Comparison of ENCODE assay signal across 21 cellular contexts in genomic region chr2:127694986-127695385, GRCh38. TPM values are rescaled to one million over a fixed set of nuclear protein-coding genes. Genes with fewer than 3 reads are reported as not detected.
DNase-seq lines count a peak whose midpoint lies in the region; ATAC-seq and TF ChIP-seq lines count a peak whose summit lies in the region.
"Had no signal": no experiment of that assay in that cellular context is flagged by ENCODE, and none has a peak within 500 bp of the region (broad histone marks: within the 10 kb centered on the region; RNA-seq: fewer than 3 reads in every experiment).

No MANE protein-coding gene starts in this region.

- H3K36me3 Mint-ChIP-seq in chondrocyte (ENCODE audit: low read depth) = peaks cover 8% of the 10 kb centered on the region

- H3K27me3 ChIP-seq in GM23248 (replicated peaks; ENCODE audit: insufficient read depth) (no peaks in the 10 kb centered on the region), right cardiac atrium (ENCODE audit: control insufficient read depth, insufficient read depth) (no peaks in the 10 kb centered on the region), skeletal muscle satellite cell (ENCODE audit: control insufficient read depth, insufficient read depth, low read length) (no peaks in the 10 kb centered on the region)
- H3K27me3 ChIP-seq: dorsolateral prefrontal cortex had no signal

- ATAC-seq in right cardiac atrium = peak; percentile 28 to 62
- ATAC-seq: activated CD8-positive, alpha-beta memory T cell treated with anti-CD3 and anti-CD28 coated beads, Interleukin-2, amount 10 ng/mL, durations not matched to agents 7 days and 5 days had no signal

- H3K4me3 ChIP-seq in GM23248 = peak overlapping the region; percentile 58
- H3K4me3 ChIP-seq in right cardiac atrium (ENCODE audit: low read length) = no peak overlapping the region
- H3K4me3 ChIP-seq in skeletal muscle satellite cell (ENCODE audit: low read length) = no peak overlapping the region

- no peak overlapping the region for H3K4me3 Mint-ChIP-seq in chondrocyte (ENCODE audit: unreplicated experiment)
- H3K4me3 Mint-ChIP-seq: activated CD8-positive, alpha-beta memory T cell treated with anti-CD3 and anti-CD28 coated beads, Interleukin-2, amount 10 ng/mL, durations not matched to agents 7 days and 5 days; activated naive CD8-positive, alpha-beta T cell treated with anti-CD3 and anti-CD28 coated beads, Interleukin-2, amount 10 ng/mL, durations not matched to agents 7 days and 5 days had no signal

- no peaks in the 10 kb centered on the region for H3K4me1 Mint-ChIP-seq in chondrocyte (ENCODE audit: low read depth)
- H3K4me1 Mint-ChIP-seq: activated CD8-positive, alpha-beta memory T cell treated with anti-CD3 and anti-CD28 coated beads, Interleukin-2, amount 10 ng/mL, durations not matched to agents 7 days and 5 days; activated naive CD8-positive, alpha-beta T cell treated with anti-CD3 and anti-CD28 coated beads, Interleukin-2, amount 10 ng/mL, durations not matched to agents 7 days and 5 days had no signal

- H3K36me3 ChIP-seq in GM23248 (ENCODE audit: low read depth) (no peaks in the 10 kb centered on the region), skeletal muscle satellite cell (ENCODE audit: insufficient read depth, low read length) (no peaks in the 10 kb centered on the region)
- H3K36me3 ChIP-seq: spleen had no signal

- H3K9ac ChIP-seq in GM23248 = peak overlapping the region; percentile 59
- peak overlapping the region; percentile 51 for H3K9ac ChIP-seq in skeletal muscle satellite cell (ENCODE audit: low read depth, low read length)

- H3K4me1 ChIP-seq in GM23248 (ENCODE audit: insufficient read depth) = no peaks in the 10 kb centered on the region; the same call in 1 of the 2 replicates
- H3K4me1 ChIP-seq in right cardiac atrium (ENCODE audit: control insufficient read depth, insufficient read depth, low read length) = no peaks in the 10 kb centered on the region
- peaks cover 15% of the 10 kb centered on the region for H3K4me1 ChIP-seq in skeletal muscle satellite cell (ENCODE audit: control insufficient read depth, insufficient read depth, low read length)

- WGBS in GM23248 (ENCODE audit: low coverage in 1 of 2, low lambda C conversion rate in 2 of 2, missing lambda C conversion rate in 2 of 2), 2 experiments = 56 to 58% methylated on average over 9 of the region's 9 CpGs
- 73% methylated on average over 9 of the region's 9 CpGs for WGBS in right cardiac atrium

- peak overlapping the region; percentile 46 for H3K27ac ChIP-seq in GM23248
- no peak overlapping the region for H3K27ac ChIP-seq in right cardiac atrium (ENCODE audit: low read length)
- H3K27ac ChIP-seq: dorsolateral prefrontal cortex, spleen had no signal

- no peaks in the 10 kb centered on the region for H3F3A ChIP-seq in GM23248 (ENCODE audit: insufficient read depth)

- no peaks in the 10 kb centered on the region for H3K9me2 ChIP-seq in GM23248 (ENCODE audit: insufficient read depth)

- peak overlapping the region; percentile 70 for H3K4me2 ChIP-seq in GM23248 (ENCODE audit: unreplicated experiment)
- H3K4me2 ChIP-seq in skeletal muscle satellite cell (ENCODE audit: low read length) = peak overlapping the region; percentile 78

- peak overlapping the region; percentile 70 for H3K27ac Mint-ChIP-seq in chondrocyte (ENCODE audit: unreplicated experiment)
- H3K27ac Mint-ChIP-seq: activated CD8-positive, alpha-beta memory T cell treated with anti-CD3 and anti-CD28 coated beads, Interleukin-2, amount 10 ng/mL, durations not matched to agents 7 days and 5 days; activated naive CD8-positive, alpha-beta T cell treated with anti-CD3 and anti-CD28 coated beads, Interleukin-2, amount 10 ng/mL, durations not matched to agents 7 days and 5 days; CD8-positive, alpha-beta T cell; immature natural killer cell; naive thymus-derived CD8-positive, alpha-beta T cell had no signal

- POLR2A ChIA-PET in GM10248 (lab: Yijun Ruan, JAX) = no interaction called here

- CTCF ChIA-PET in GM10248 (lab: Yijun Ruan, JAX) = interaction anchor here (1.0 to 2.1 kb wide), 4 partner anchors 13 to 104 kb away, joined by 3 to 6 read pairs (median 3); no protein-coding TSS in a partner anchor

- no peaks in the 10 kb centered on the region for H3K79me2 ChIP-seq in GM23248 (ENCODE audit: insufficient read depth)

- H3K9me3 Mint-ChIP-seq in chondrocyte (ENCODE audit: low read depth) = peaks cover 10% of the 10 kb centered on the region

- peak overlapping the region; percentile 77 for H2AFZ ChIP-seq in GM23248

- DNase-seq in GM23248 (peak; percentile 57), chondrocyte (ENCODE audit: low spot score) (no peak), right cardiac atrium (peak in 2 of 3 donors; percentile 54 to 75), GM10248 (ENCODE audit: extremely low spot score) (no peak), NCI-H187 (lab: John Stamatoyannopoulos, UW) (no peak), ACHN (no peak), SHP77 treated with DMSO at 0.1 percent for 48 hours (lab: John Stamatoyannopoulos, UW) (no peak)
- DNase-seq: activated CD8-positive, alpha-beta memory T cell treated with anti-CD3 and anti-CD28 coated beads, Interleukin-2, amount 10 ng/mL, durations not matched to agents 7 days and 5 days; activated naive CD8-positive, alpha-beta T cell treated with anti-CD3 and anti-CD28 coated beads, Interleukin-2, amount 10 ng/mL, durations not matched to agents 7 days and 5 days; NCI-H2107; SW 1271 had no signal

- intact Hi-C loops in right cardiac atrium (cut with DNase I) = loop anchor here in 3 of 4 donors (5.0 to 10.0 kb wide), 2 partner anchors 100 to 103 kb away; no protein-coding TSS in a partner anchor

- in situ Hi-C loops in GM23248 (cut with MboI) (no loop called here), ACHN (cut with HindIII; ENCODE audit: low pct_ligation_motif_present, low pct_unique_long_range_greater_than_20kb, low sequenced_read_pairs) (no loop called here)

- no peaks in the 10 kb centered on the region for H3K27me3 Mint-ChIP-seq in chondrocyte (ENCODE audit: low read depth)
- H3K27me3 Mint-ChIP-seq: activated CD8-positive, alpha-beta memory T cell treated with anti-CD3 and anti-CD28 coated beads, Interleukin-2, amount 10 ng/mL, durations not matched to agents 7 days and 5 days had no signal

- TF ChIP-seq CTCF in chondrocyte (IDR thresholded peaks at IDR 0.05) (no peak), GM10248 (IDR thresholded peaks at IDR 0.05; ENCODE audit: control extremely low read depth, extremely low read depth, low read depth, missing control alignments) (no peak)

- H3K9me3 ChIP-seq in GM23248 (ENCODE audit: low read depth) (no peaks in the 10 kb centered on the region), right cardiac atrium (ENCODE audit: control insufficient read depth, low read length) (no peaks in the 10 kb centered on the region), skeletal muscle satellite cell (replicated peaks; ENCODE audit: low read length) (peaks cover 5% of the 10 kb centered on the region)

- no peaks in the 10 kb centered on the region for H4K20me1 ChIP-seq in GM23248 (ENCODE audit: insufficient read depth)

RNA-seq across cellular contexts. Expression of gene SFT2D3, which starts 6.3 kb away (rescaled TPM):
- total RNA-seq in GM23248 (2014; rRNA removed; shearing (Covaris generic)) = 5.7 and 9.4 TPM in 2 replicates
- polyA plus RNA-seq in GM23248 (2016; fragmentation: Nextera tagmentation; extraction: Ambion mirVana) (not detected in 2 replicates), right cardiac atrium (3.3 TPM)
- total RNA-seq in chondrocyte (5.1 to 7.2 TPM (median 7.1 TPM) in 3 replicates), right cardiac atrium (1 to 10 TPM; 3.6 to 5.0 (median 4.4) TPM)
- total RNA-seq in skeletal muscle satellite cell (2012; rRNA removed) = 2.3 and 3.3 TPM in 2 replicates

RNA-seq across cellular contexts. Expression of gene LIMS2, which starts 19.7 kb away (rescaled TPM):
- total RNA-seq in GM23248 (2014; rRNA removed; shearing (Covaris generic)) = 3.8 and 7.2 TPM in 2 replicates
- 30.4 and 33.7 TPM in 2 replicates for polyA plus RNA-seq in GM23248 (2016; fragmentation: Nextera tagmentation; extraction: Ambion mirVana)
- 75.3 to 173 TPM (median 171 TPM) in 3 replicates for total RNA-seq in chondrocyte
- total RNA-seq in right cardiac atrium = 100 to 1,000 TPM; 163 to 224 (median 209) TPM
- polyA plus RNA-seq in right cardiac atrium = 178 TPM
- total RNA-seq in skeletal muscle satellite cell (2012; rRNA removed) = under 0.01 and 1.7 TPM in 2 replicates

RNA-seq across cellular contexts. Expression of gene GPR17, which starts 49.0 kb away (rescaled TPM):
- not detected in 2 replicates for total RNA-seq in GM23248 (2014; rRNA removed; shearing (Covaris generic))
- polyA plus RNA-seq in GM23248 (2016; fragmentation: Nextera tagmentation; extraction: Ambion mirVana) = 0.11 TPM in 1 of 2 replicates, not detected in the other
- total RNA-seq in chondrocyte = not detected in 3 replicates
- under 1 TPM in 2 of 4 donors, not detected in 2; 0.31 to 0.40 TPM for total RNA-seq in right cardiac atrium
- 4.0 TPM for polyA plus RNA-seq in right cardiac atrium
- total RNA-seq in skeletal muscle satellite cell (2012; rRNA removed) = not detected in 2 replicates
- total RNA-seq: activated CD8-positive, alpha-beta memory T cell treated with anti-CD3 and anti-CD28 coated beads, Interleukin-2, amount 10 ng/mL, durations not matched to agents 7 days and 5 days; activated naive CD8-positive, alpha-beta T cell treated with anti-CD3 and anti-CD28 coated beads, Interleukin-2, amount 10 ng/mL, durations not matched to agents 7 days and 5 days; bronchial epithelial cell; CD8-positive, alpha-beta T cell; epithelial cell of proximal tubule; lung microvascular endothelial cell; naive thymus-derived CD8-positive, alpha-beta T cell; subcutaneous adipose tissue had no signal
- polyA plus RNA-seq: immature natural killer cell; naive thymus-derived CD8-positive, alpha-beta T cell had no signal

Comparison
In these comparisons a context has a peak if more than half of its experiments do, and no peak if none do; other contexts are left out.
1. DNase-seq: peak in GM23248 (single experiment) and right cardiac atrium (2 of 3); none in chondrocyte (single experiment), GM10248 (single experiment), NCI-H187 (0 of 2), ACHN (single experiment) and SHP77 treated with DMSO at 0.1 percent for 48 hours (single experiment).